ENCODE assay signal across 8 cellular contexts in the genomic region with DNA sequence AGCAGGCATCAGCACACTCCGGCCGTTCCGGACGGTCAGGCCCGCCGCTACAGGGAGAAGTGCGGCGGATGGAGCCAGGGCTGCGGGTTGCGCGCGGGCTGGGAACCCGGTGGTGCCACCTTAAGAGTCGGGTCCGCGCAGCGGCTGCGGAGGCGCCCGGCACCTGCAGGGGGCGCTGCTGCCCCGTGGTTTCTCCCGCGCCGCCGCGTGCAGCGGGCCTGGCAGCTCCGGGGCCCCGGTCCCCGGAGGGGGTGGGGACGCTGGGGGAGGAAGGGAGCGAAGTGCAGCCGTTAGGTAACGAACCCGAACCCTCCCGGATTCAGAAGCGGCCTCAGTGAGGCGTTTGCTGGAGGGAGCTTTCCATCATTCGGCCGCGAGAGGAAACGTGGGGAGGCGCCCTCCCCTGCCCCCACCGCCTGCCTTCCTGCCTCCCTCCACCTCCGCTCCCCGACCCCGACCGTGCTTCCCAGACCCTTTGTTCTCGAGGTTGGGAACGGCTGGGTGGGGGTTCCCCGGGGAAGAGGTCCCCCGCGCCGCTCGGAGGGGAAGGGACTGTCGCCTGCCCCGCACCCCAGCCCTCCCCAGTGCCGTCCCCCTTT. TPM values are rescaled to one million over a fixed set of nuclear protein-coding genes. Genes with fewer than 3 reads are reported as not detected.
A peak's percentile ranks its signal among the peaks of the same experiment; 100 is the strongest.
DNase-seq lines count a peak whose midpoint lies in the region; ATAC-seq and TF ChIP-seq lines count a peak whose summit lies in the region.

No MANE protein-coding gene starts in this region.

- peak overlapping the region; percentile 32 for H3K9ac ChIP-seq in parathyroid adenoma

- WGBS in tibial nerve, 2 donors, result 0 to 1% methylated on average over 23 to 26 of the region's 59 CpGs

- intact Hi-C loops in Right ventricle myocardium superior (cut with DNase I), result loop anchor here (2.0 to 5.0 kb wide), 2 partner anchors 217 to 237 kb away; no protein-coding TSS in a partner anchor

- H3K4me1 ChIP-seq in parathyroid adenoma (no peaks in the 10 kb centered on the region), tibial nerve (peaks cover 0 to 39% (median 10%) of the 10 kb centered on the region in 4 donors)

- H3K4me2 ChIP-seq in parathyroid adenoma (ENCODE audit: low read length), result peak overlapping the region; percentile 87

- ATAC-seq in GM21723 (IDR thresholded peaks at IDR 0.05; ENCODE audit: unreplicated experiment), result peak; percentile 75
- peak; percentile 92 for ATAC-seq in Right ventricle myocardium superior (ENCODE audit: poor library complexity)

- TF ChIP-seq POLR2A in tibial nerve (IDR thresholded peaks at IDR 0.05), result no peak

- peaks cover 78% of the 10 kb centered on the region for H3K27me3 Mint-ChIP-seq in activated naive CD8-positive, alpha-beta T cell treated with anti-CD3 and anti-CD28 coated beads for 36 hours

- no peak overlapping the region for H3K27ac Mint-ChIP-seq in activated naive CD8-positive, alpha-beta T cell treated with anti-CD3 and anti-CD28 coated beads for 36 hours

- H3K9me3 ChIP-seq in parathyroid adenoma (ENCODE audit: control insufficient read depth, low read length), result no peaks in the 10 kb centered on the region
- H3K9me3 ChIP-seq in tibial nerve, result no peaks in the 10 kb centered on the region

- H3K27me3 ChIP-seq in parathyroid adenoma (ENCODE audit: control insufficient read depth, insufficient read depth, low read length), result no peaks in the 10 kb centered on the region
- no peaks in the 10 kb centered on the region for H3K27me3 ChIP-seq in tibial nerve

- peak; percentile 99 for TF ChIP-seq CTCF in parathyroid adenoma (IDR thresholded peaks at IDR 0.05)
- peak; percentile 97 to 99 (median 98) for TF ChIP-seq CTCF in tibial nerve (IDR thresholded peaks at IDR 0.05)

- peak overlapping the region; percentile 89 for H2AFZ ChIP-seq in parathyroid adenoma

- H3K4me3 Mint-ChIP-seq in activated naive CD8-positive, alpha-beta T cell treated with anti-CD3 and anti-CD28 coated beads for 36 hours, result peak overlapping the region; percentile 80

- TF ChIP-seq EP300 in tibial nerve (IDR thresholded peaks at IDR 0.05), result peak in 1 of 2 donors; percentile 63

- H3K4me3 ChIP-seq in parathyroid adenoma (ENCODE audit: low read depth, low read length), result peak overlapping the region; percentile 90
- H3K4me3 ChIP-seq in tibial nerve, result peak overlapping the region; percentile 53 to 73 (median 70)

- no peaks in the 10 kb centered on the region for H3K79me2 ChIP-seq in parathyroid adenoma

- H3K36me3 ChIP-seq in parathyroid adenoma (ENCODE audit: control insufficient read depth, insufficient read depth, low read length) (no peaks in the 10 kb centered on the region), tibial nerve (no peaks in the 10 kb centered on the region)

- peaks cover 2% of the 10 kb centered on the region for H3K9me3 Mint-ChIP-seq in activated naive CD8-positive, alpha-beta T cell treated with anti-CD3 and anti-CD28 coated beads for 36 hours

- peak overlapping the region; percentile 87 for H3K27ac ChIP-seq in parathyroid adenoma
- H3K27ac ChIP-seq in tibial nerve, result peak overlapping the region; percentile 74 to 90 (median 82)

- DNase-seq in GDM1 (lab: John Stamatoyannopoulos, UW) (peak; percentile 85), KG1 (lab: John Stamatoyannopoulos, UW) (peak; percentile 80), SK-N-DZ (ENCODE audit: low spot score) (peak; percentile 84), Right ventricle myocardium superior (peak; percentile 92), tibial nerve (ENCODE audit: low spot score in 2 of 2) (peak; percentile 74 to 80)
- peak; percentile 90 for DNase-seq in activated naive CD8-positive, alpha-beta T cell treated with anti-CD3 and anti-CD28 coated beads for 36 hours

- peaks cover 15% of the 10 kb centered on the region for H3K4me1 Mint-ChIP-seq in activated naive CD8-positive, alpha-beta T cell treated with anti-CD3 and anti-CD28 coated beads for 36 hours

- H3K36me3 Mint-ChIP-seq in activated naive CD8-positive, alpha-beta T cell treated with anti-CD3 and anti-CD28 coated beads for 36 hours, result no peaks in the 10 kb centered on the region

RNA-seq across cellular contexts. Expression of gene SKIDA1, which starts 29.7 kb away (rescaled TPM):
- 8.1 and 9.6 TPM in 2 replicates for polyA plus RNA-seq in SK-N-DZ (2014; cell fraction: cytosol; rRNA removed)
- 5.6 and 9.0 TPM in 2 replicates for polyA plus RNA-seq in SK-N-DZ (2014; cell fraction: nucleus; rRNA removed)
- total RNA-seq in activated naive CD8-positive, alpha-beta T cell treated with anti-CD3 and anti-CD28 coated beads for 36 hours, result under 1 TPM in 1 of 2 experiments, not detected in 1; 0.54 TPM
- 3.3 TPM for total RNA-seq in Right ventricle myocardium superior
- 1 to 10 TPM in 3 of 4 donors, under 1 TPM in 1; 0.39 to 5.2 (median 2.3) TPM for total RNA-seq in tibial nerve

RNA-seq across cellular contexts. Expression of gene MLLT10, which starts 38.2 kb away (rescaled TPM):
- 24.0 and 28.9 TPM in 2 replicates for polyA plus RNA-seq in SK-N-DZ (2014; cell fraction: cytosol; rRNA removed)
- 36.8 and 39.1 TPM in 2 replicates for polyA plus RNA-seq in SK-N-DZ (2014; cell fraction: nucleus; rRNA removed)
- total RNA-seq in activated naive CD8-positive, alpha-beta T cell treated with anti-CD3 and anti-CD28 coated beads for 36 hours, result 10 to 100 TPM; 33.9 to 36.2 TPM
- 22.9 TPM for total RNA-seq in Right ventricle myocardium superior
- total RNA-seq in tibial nerve, result 10 to 100 TPM; 40.6 to 60.9 (median 47.5) TPM

Comparison
In these comparisons a context has a peak if more than half of its experiments do, and no peak if none do; other contexts are left out.
1. Peak in every context shown above with its lines: DNase-seq, ATAC-seq, H3K4me3 ChIP-seq and H3K27ac ChIP-seq.